In genomic region chr13:67509039-67509438, GRCh38 we compare ENCODE assay signal across 26 cellular contexts.
"Had no signal": no experiment of that assay in that cellular context is flagged by ENCODE, and none has a peak within 500 bp of the region (broad histone marks: within the 10 kb centered on the region; RNA-seq: fewer than 3 reads in every experiment).

No MANE protein-coding gene starts in this region.

- H3K9me3 Mint-ChIP-seq: activated CD4-positive, alpha-beta T cell treated with anti-CD3 and anti-CD28 coated beads, Interleukin-2, amount 10 ng/mL, durations not matched to agents 7 days and 5 days; activated naive CD4-positive, alpha-beta T cell treated with anti-CD3 and anti-CD28 coated beads, Interleukin-2, amount 50 U/mL, for 24 hours; activated naive CD8-positive, alpha-beta T cell treated with anti-CD3 and anti-CD28 coated beads, Interleukin-2, amount 10 ng/mL, durations not matched to agents 7 days and 5 days had no signal

- H3K27ac ChIP-seq: ascending aorta, body of pancreas, breast epithelium, SJCRH30, SK-N-MC, WERI-Rb-1 had no signal

- H3K4me1 ChIP-seq: ascending aorta, body of pancreas, breast epithelium, SJCRH30 had no signal

- H3K27me3 ChIP-seq: ascending aorta, body of pancreas, breast epithelium, SJCRH30 had no signal

- H3K36me3 ChIP-seq: ascending aorta, breast epithelium, SJCRH30, WERI-Rb-1 had no signal

- H3K4me1 Mint-ChIP-seq: activated CD4-positive, alpha-beta T cell treated with anti-CD3 and anti-CD28 coated beads for 36 hours; activated CD4-positive, alpha-beta T cell treated with anti-CD3 and anti-CD28 coated beads, Interleukin-2, amount 10 ng/mL, durations not matched to agents 7 days and 5 days; activated naive CD4-positive, alpha-beta T cell treated with anti-CD3 and anti-CD28 coated beads, Interleukin-2, amount 50 U/mL, for 24 hours; activated naive CD8-positive, alpha-beta T cell treated with anti-CD3 and anti-CD28 coated beads, Interleukin-2, amount 10 ng/mL, durations not matched to agents 7 days and 5 days had no signal

- H3K27me3 Mint-ChIP-seq: activated CD4-positive, alpha-beta T cell treated with anti-CD3 and anti-CD28 coated beads for 36 hours; activated CD4-positive, alpha-beta T cell treated with anti-CD3 and anti-CD28 coated beads, Interleukin-2, amount 10 ng/mL, durations not matched to agents 7 days and 5 days; activated naive CD4-positive, alpha-beta T cell treated with anti-CD3 and anti-CD28 coated beads, Interleukin-2, amount 50 U/mL, for 24 hours; activated naive CD8-positive, alpha-beta T cell treated with anti-CD3 and anti-CD28 coated beads, Interleukin-2, amount 10 ng/mL, durations not matched to agents 7 days and 5 days; activated T-cell treated with anti-CD3 and anti-CD28 coated beads, Interleukin-2, amount 50 U/mL, for 24 hours had no signal

- H3K4me3 Mint-ChIP-seq: activated CD4-positive, alpha-beta T cell treated with anti-CD3 and anti-CD28 coated beads for 36 hours; activated CD4-positive, alpha-beta T cell treated with anti-CD3 and anti-CD28 coated beads, Interleukin-2, amount 10 ng/mL, durations not matched to agents 7 days and 5 days; activated CD8-positive, alpha-beta T cell treated with anti-CD3 and anti-CD28 coated beads, Interleukin-2, amount 10 ng/mL, durations not matched to agents 7 days and 5 days; activated naive CD4-positive, alpha-beta T cell treated with anti-CD3 and anti-CD28 coated beads, Interleukin-2, amount 50 U/mL, for 24 hours; activated naive CD8-positive, alpha-beta T cell treated with anti-CD3 and anti-CD28 coated beads, Interleukin-2, amount 10 ng/mL, durations not matched to agents 7 days and 5 days; activated T-cell treated with anti-CD3 and anti-CD28 coated beads, Interleukin-2, amount 50 U/mL, for 24 hours had no signal

- H3K9me3 ChIP-seq: ascending aorta, body of pancreas, breast epithelium, SJCRH30 had no signal

- ATAC-seq: activated CD4-positive, alpha-beta T cell treated with anti-CD3 and anti-CD28 coated beads for 36 hours; activated CD8-positive, alpha-beta T cell treated with anti-CD3 and anti-CD28 coated beads, Interleukin-2, amount 10 ng/mL, durations not matched to agents 7 days and 5 days; body of pancreas; Panc1 had no signal

- H3K36me3 Mint-ChIP-seq: activated naive CD4-positive, alpha-beta T cell treated with anti-CD3 and anti-CD28 coated beads, Interleukin-2, amount 50 U/mL, for 24 hours; activated naive CD8-positive, alpha-beta T cell treated with anti-CD3 and anti-CD28 coated beads, Interleukin-2, amount 10 ng/mL, durations not matched to agents 7 days and 5 days had no signal

- H3K4me3 ChIP-seq: ascending aorta, body of pancreas, breast epithelium, SJCRH30, SK-N-MC had no signal

- DNase-seq: activated CD4-positive, alpha-beta T cell treated with anti-CD3 and anti-CD28 coated beads for 36 hours; activated CD4-positive, alpha-beta T cell treated with anti-CD3 and anti-CD28 coated beads, Interleukin-2, amount 10 ng/mL, durations not matched to agents 7 days and 5 days; activated CD4-positive, alpha-beta T cell treated with anti-CD3 and anti-CD28 coated beads, Interleukin-2, amount 50 U/mL, for 48 hours; activated CD8-positive, alpha-beta T cell treated with anti-CD3 and anti-CD28 coated beads, Interleukin-2, amount 10 ng/mL, durations not matched to agents 7 days and 5 days; activated gamma-delta T cell; activated naive CD4-positive, alpha-beta T cell treated with Interleukin-2 at 50 U/mL for 16 hours; activated naive CD8-positive, alpha-beta T cell treated with anti-CD3 and anti-CD28 coated beads, Interleukin-2, amount 10 ng/mL, durations not matched to agents 7 days and 5 days; activated T-cell treated with anti-CD3 and anti-CD28 coated beads, Interleukin-2, amount 50 U/mL, for 24 hours; body of pancreas; NCI-H1105; NCI-H1417 treated with DMSO at 0.1 percent for 48 hours; NCI-H187 treated with DMSO at 0.1 percent for 48 hours; NCI-H2081 treated with DMSO at 0.1 percent for 48 hours; NCI-H226; NCI-H446 treated with DMSO at 0.1 percent for 48 hours; NCI-H524; SHP77; SJCRH30; T1000; WERI-Rb-1 had no signal

- H3K27ac Mint-ChIP-seq: activated CD4-positive, alpha-beta T cell treated with anti-CD3 and anti-CD28 coated beads for 36 hours; activated CD4-positive, alpha-beta T cell treated with anti-CD3 and anti-CD28 coated beads, Interleukin-2, amount 10 ng/mL, durations not matched to agents 7 days and 5 days; activated CD8-positive, alpha-beta T cell treated with anti-CD3 and anti-CD28 coated beads, Interleukin-2, amount 10 ng/mL, durations not matched to agents 7 days and 5 days; activated naive CD4-positive, alpha-beta T cell treated with anti-CD3 and anti-CD28 coated beads, Interleukin-2, amount 50 U/mL, for 24 hours; activated naive CD8-positive, alpha-beta T cell treated with anti-CD3 and anti-CD28 coated beads, Interleukin-2, amount 10 ng/mL, durations not matched to agents 7 days and 5 days; activated T-cell treated with anti-CD3 and anti-CD28 coated beads, Interleukin-2, amount 50 U/mL, for 24 hours; activated T-helper 2 cell treated with anti-CD3 and anti-CD28 coated beads, Interferon-gamma antibody, Interleukin-2, Interleukin-4, amounts not matched to agents 10 μg/mL and 5 μg/mL and 100 μg/mL, durations not matched to agents 14 hours and 24 hours and 36 hours had no signal
